Comparison of ENCODE assay signal across 1 cellular context in the genomic region with DNA sequence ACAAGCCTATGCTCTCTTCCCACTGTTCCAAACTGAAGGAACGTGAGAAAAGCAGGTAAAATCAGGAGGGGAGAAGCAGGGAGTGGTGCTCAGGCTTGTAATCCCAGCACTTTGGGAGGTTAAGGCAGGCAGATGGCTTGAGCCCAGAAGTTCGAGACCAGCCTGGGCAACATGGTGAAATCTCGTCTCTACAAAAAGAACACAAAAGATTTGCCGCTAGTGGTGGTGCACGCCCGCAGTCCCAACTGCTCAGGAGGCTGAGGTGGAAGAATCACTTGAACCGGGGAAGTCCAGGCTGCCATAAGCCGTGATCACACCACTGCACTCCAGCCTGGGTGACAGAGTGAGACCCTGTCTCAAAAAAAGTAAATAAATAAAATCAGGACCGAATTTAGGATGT.
TF ChIP-seq lines count a peak whose summit lies in the region.

No MANE protein-coding gene starts in this region.

TF ChIP-seq in endothelial cell of umbilical vein, 7 proteins besides CTCF, POLR2A, EP300 and RAD21:
- TF ChIP-seq MYC (IDR thresholded peaks at IDR 0.05; ENCODE audit: low read depth, low read length): no peak
- TF ChIP-seq GATA2 (IDR thresholded peaks at IDR 0.05; ENCODE audit: insufficient read depth, insufficient read length, low read depth, low read length): no peak
- TF ChIP-seq POLR2AphosphoS5 (IDR thresholded peaks at IDR 0.05; ENCODE audit: insufficient read depth, low read depth, low read length): no peak
- no peak for TF ChIP-seq FOS (IDR thresholded peaks at IDR 0.05; ENCODE audit: borderline replicate concordance, insufficient read depth, low read length)
- TF ChIP-seq EZH2 (IDR thresholded peaks at IDR 0.05; ENCODE audit: borderline replicate concordance, low read depth, low read length, severe bottlenecking): no peak
- TF ChIP-seq, protein P1, sequence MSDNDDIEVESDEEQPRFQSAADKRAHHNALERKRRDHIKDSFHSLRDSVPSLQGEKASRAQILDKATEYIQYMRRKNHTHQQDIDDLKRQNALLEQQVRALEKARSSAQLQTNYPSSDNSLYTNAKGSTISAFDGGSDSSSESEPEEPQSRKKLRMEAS (IDR thresholded peaks at IDR 0.05; ENCODE audit: insufficient read depth, insufficient read length): no peak
- no peak for TF ChIP-seq JUN (IDR thresholded peaks at IDR 0.05; ENCODE audit: borderline replicate concordance, insufficient read depth, insufficient read length, low read depth)
